In genomic region chr9:5799314-5799713, GRCh38 we compare ENCODE assay signal across 8 cellular contexts. TPM values are rescaled to one million over a fixed set of nuclear protein-coding genes. Genes with fewer than 3 reads are reported as not detected.
DNase-seq lines count a peak whose midpoint lies in the region; ATAC-seq and TF ChIP-seq lines count a peak whose summit lies in the region.

No MANE protein-coding gene starts in this region.

- H3K9me3 Mint-ChIP-seq in activated T-cell treated with anti-CD3 and anti-CD28 coated beads, Interleukin-2, amount 50 U/mL, for 24 hours = no peaks in the 10 kb centered on the region
- H3K9me3 Mint-ChIP-seq in stimulated activated naive CD8-positive, alpha-beta T cell treated with anti-CD3 and anti-CD28 coated beads, Interleukin-15, amount 100 ng/mL, for 72 hours = no peaks in the 10 kb centered on the region

- peaks cover 42% of the 10 kb centered on the region for H3K36me3 Mint-ChIP-seq in activated T-cell treated with anti-CD3 and anti-CD28 coated beads, Interleukin-2, amount 50 U/mL, for 24 hours (ENCODE audit: low read depth)

- intact Hi-C loops in Panc1 (cut with micrococcal nuclease; ENCODE audit: unreplicated experiment) = no loop called here
- intact Hi-C loops in esophagus squamous epithelium (cut with DNase I) = no loop called here

- no peak for TF ChIP-seq POLR2A in esophagus squamous epithelium (IDR thresholded peaks at IDR 0.05)

- peaks cover 42% of the 10 kb centered on the region for H3K4me1 Mint-ChIP-seq in activated T-cell treated with anti-CD3 and anti-CD28 coated beads, Interleukin-2, amount 50 U/mL, for 24 hours (ENCODE audit: low read depth)
- H3K4me1 Mint-ChIP-seq in stimulated activated naive CD8-positive, alpha-beta T cell treated with anti-CD3 and anti-CD28 coated beads, Interleukin-15, amount 100 ng/mL, for 72 hours = peaks cover 19% of the 10 kb centered on the region

- H3K9ac ChIP-seq in GM23248 = peak overlapping the region; percentile 23; the same call in 1 of the 2 replicates

- TF ChIP-seq CTCF in AG09319 (IDR thresholded peaks at IDR 0.05; ENCODE audit: low read depth, low read length) (peak; percentile 80), Panc1 (IDR thresholded peaks at IDR 0.05) (peak; percentile 62), esophagus squamous epithelium (IDR thresholded peaks at IDR 0.05) (peak in 5 of 6 experiments; percentile 33 to 68 (median 39))

- H3K27ac ChIP-seq in GM23248 (no peak overlapping the region), Panc1 (ENCODE audit: low read length) (no peak overlapping the region), esophagus squamous epithelium (no peak overlapping the region)

- H2AFZ ChIP-seq in GM23248 (peak overlapping the region; percentile 59), neuron (ENCODE audit: low read depth, low read length) (peak overlapping the region; percentile 99)

- H3K4me3 ChIP-seq in GM23248 (no peak overlapping the region), Panc1 (ENCODE audit: low read depth in 2 of 2, low read length in 2 of 2) (no peak overlapping the region), esophagus squamous epithelium (no peak overlapping the region), neuron (ENCODE audit: low read length) (peak overlapping the region; percentile 45)

- no TSS peak for BruUV-seq in Panc1 (replicated peaks; lab: Mats Ljungman, UMichigan)

- ATAC-seq in Panc1 = no peak
- ATAC-seq in GM18511 (IDR thresholded peaks at IDR 0.05; ENCODE audit: unreplicated experiment) = no peak
- ATAC-seq in stimulated activated naive CD8-positive, alpha-beta T cell treated with anti-CD3 and anti-CD28 coated beads, Interleukin-15, amount 100 ng/mL, for 72 hours = no peak

- H3K9me2 ChIP-seq in GM23248 (ENCODE audit: insufficient read depth) = no peaks in the 10 kb centered on the region

- no peak overlapping the region for H3K27ac Mint-ChIP-seq in activated T-cell treated with anti-CD3 and anti-CD28 coated beads, Interleukin-2, amount 50 U/mL, for 24 hours
- no peak overlapping the region for H3K27ac Mint-ChIP-seq in stimulated activated naive CD8-positive, alpha-beta T cell treated with anti-CD3 and anti-CD28 coated beads, Interleukin-15, amount 100 ng/mL, for 72 hours

- H3K36me3 ChIP-seq in GM23248 (ENCODE audit: low read depth) (no peaks in the 10 kb centered on the region), Panc1 (ENCODE audit: control insufficient read depth, insufficient read depth, low read length) (no peaks in the 10 kb centered on the region; the same call in 1 of the 2 replicates), esophagus squamous epithelium (peaks cover 0 to 65% (median 0%) of the 10 kb centered on the region in 3 donors), neuron (ENCODE audit: insufficient read depth, low read length) (no peaks in the 10 kb centered on the region)

- H3K4me1 ChIP-seq in GM23248 (ENCODE audit: insufficient read depth) (0 out of 2 replicates have a peak, but pooled peaks cover 3% of the 10 kb centered on the region), Panc1 (ENCODE audit: control insufficient read depth, insufficient read depth, low read length) (no peaks in the 10 kb centered on the region; the same call in 1 of the 2 replicates), esophagus squamous epithelium (peaks cover 0 to 3% (median 0%) of the 10 kb centered on the region in 3 donors), neuron (ENCODE audit: insufficient read depth, low read length) (peaks cover 9% of the 10 kb centered on the region)

- no peaks in the 10 kb centered on the region for H4K20me1 ChIP-seq in GM23248 (ENCODE audit: insufficient read depth)

- in situ Hi-C loops in GM23248 (cut with MboI) (no loop called here), Panc1 (cut with HindIII; ENCODE audit: low pct_unique_long_range_greater_than_20kb, low sequenced_read_pairs) (no loop called here)

- no peaks in the 10 kb centered on the region for H3K27me3 ChIP-seq in GM23248 (replicated peaks; ENCODE audit: insufficient read depth)
- no peaks in the 10 kb centered on the region for H3K27me3 ChIP-seq in Panc1 (ENCODE audit: control insufficient read depth, insufficient read depth, low read length)
- H3K27me3 ChIP-seq in esophagus squamous epithelium = no peaks in the 10 kb centered on the region
- no peaks in the 10 kb centered on the region for H3K27me3 ChIP-seq in neuron (ENCODE audit: insufficient read depth, low read length)

- H3F3A ChIP-seq in GM23248 (ENCODE audit: insufficient read depth) = peaks cover under 1% of the 10 kb centered on the region; the same call in 1 of the 2 replicates

- H3K27me3 Mint-ChIP-seq in activated T-cell treated with anti-CD3 and anti-CD28 coated beads, Interleukin-2, amount 50 U/mL, for 24 hours = no peaks in the 10 kb centered on the region
- no peaks in the 10 kb centered on the region for H3K27me3 Mint-ChIP-seq in stimulated activated naive CD8-positive, alpha-beta T cell treated with anti-CD3 and anti-CD28 coated beads, Interleukin-15, amount 100 ng/mL, for 72 hours

- H3K9me3 ChIP-seq in GM23248 (ENCODE audit: low read depth) (no peaks in the 10 kb centered on the region), Panc1 (ENCODE audit: control insufficient read depth, insufficient read depth, low read depth, low read length) (no peaks in the 10 kb centered on the region), esophagus squamous epithelium (no peaks in the 10 kb centered on the region), neuron (ENCODE audit: low read length) (no peaks in the 10 kb centered on the region)

- no peaks in the 10 kb centered on the region for H3K79me2 ChIP-seq in GM23248 (ENCODE audit: insufficient read depth)

- CTCF ChIA-PET in Panc1 (lab: Charles Lee) = no interaction called here

- DNase-seq in AG09319 (ENCODE audit: extremely low read depth, low read depth) (peak; percentile 8), GM23248 (peak; percentile 67), Panc1 (ENCODE audit: low read depth, low spot score) (peak; percentile 4), esophagus squamous epithelium (lab: John Stamatoyannopoulos, UW) (no peak)
- no peak for DNase-seq in activated T-cell treated with anti-CD3 and anti-CD28 coated beads, Interleukin-2, amount 50 U/mL, for 24 hours
- DNase-seq in stimulated activated naive CD8-positive, alpha-beta T cell treated with anti-CD3 and anti-CD28 coated beads, Interleukin-15, amount 100 ng/mL, for 72 hours = no peak

- H3K4me2 ChIP-seq in GM23248 (ENCODE audit: unreplicated experiment) = peak overlapping the region; percentile 56

- POLR2A ChIA-PET in Panc1 (lab: Charles Lee) = no interaction called here

- no peak overlapping the region for H3K4me3 Mint-ChIP-seq in activated T-cell treated with anti-CD3 and anti-CD28 coated beads, Interleukin-2, amount 50 U/mL, for 24 hours
- no peak overlapping the region for H3K4me3 Mint-ChIP-seq in stimulated activated naive CD8-positive, alpha-beta T cell treated with anti-CD3 and anti-CD28 coated beads, Interleukin-15, amount 100 ng/mL, for 72 hours

- 31 to 32% methylated on average over 5 of the region's 5 CpGs for WGBS in GM23248 (ENCODE audit: low coverage in 1 of 2, low lambda C conversion rate in 2 of 2, missing lambda C conversion rate in 2 of 2), 2 experiments
- WGBS in esophagus squamous epithelium, 2 donors = 28 to 39% methylated on average over 5 of the region's 5 CpGs

RNA-seq across cellular contexts. Expression of gene ERMP1, which starts 33.6 kb away (rescaled TPM):
- 8.4 and 10.5 TPM in 2 replicates for total RNA-seq in GM23248 (2014; rRNA removed; shearing (Covaris generic))
- 2.6 TPM in 2 replicates for polyA plus RNA-seq in GM23248 (2016; fragmentation: Nextera tagmentation; extraction: Ambion mirVana)
- total RNA-seq in Panc1 (2021; ENCODE audit: unreplicated experiment) (38.4 TPM), esophagus squamous epithelium (10 to 100 TPM; 24.4 to 38.2 (median 29.9) TPM)
- 34.2 TPM for polyA plus RNA-seq in Panc1 (2012; ENCODE audit: insufficient read length)

Comparison
In these comparisons a context has a peak if more than half of its experiments do, and no peak if none do; other contexts are left out.
1. DNase-seq: peak in AG09319 (single experiment), GM23248 (single experiment) and Panc1 (single experiment); none in esophagus squamous epithelium (single experiment), activated T-cell treated with anti-CD3 and anti-CD28 coated beads, Interleukin-2, amount 50 U/mL, for 24 hours (single experiment) and stimulated activated naive CD8-positive, alpha-beta T cell treated with anti-CD3 and anti-CD28 coated beads, Interleukin-15, amount 100 ng/mL, for 72 hours (0 of 2).
2. Peak in every context shown above with its lines, with median percentiles within 50 percentile points of each other: CTCF ChIP-seq.